In the genomic region with DNA sequence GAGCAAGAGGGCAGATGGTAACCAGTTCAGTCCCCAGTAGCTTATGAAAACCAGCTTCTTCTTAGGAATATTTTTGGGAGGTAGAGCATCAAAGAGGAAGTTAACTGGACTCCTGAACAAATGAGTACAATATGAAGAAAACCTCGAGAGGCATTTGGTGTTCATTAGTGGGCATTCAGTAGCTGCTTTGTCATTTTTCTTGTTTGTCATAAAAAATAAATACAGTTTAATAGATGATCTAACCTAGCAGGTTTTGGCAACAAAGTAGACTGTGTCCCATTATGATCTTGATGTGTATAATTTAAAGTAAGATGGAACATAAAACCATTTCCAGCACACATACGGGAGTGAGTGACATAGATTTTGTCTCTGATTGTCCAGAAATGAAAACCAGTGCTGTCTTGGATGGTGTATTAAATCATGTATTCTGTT, we compare ENCODE assay signal across 13 cellular contexts.
"Had no signal": no experiment of that assay in that cellular context is flagged by ENCODE, and none has a peak within 500 bp of the region (broad histone marks: within the 10 kb centered on the region; RNA-seq: fewer than 3 reads in every experiment).

No MANE protein-coding gene starts in this region.

- H3K9me3 ChIP-seq: thoracic aorta had no signal

- H3K27ac ChIP-seq: dorsolateral prefrontal cortex, thoracic aorta had no signal

- ATAC-seq: activated CD4-positive, CD25-positive, alpha-beta regulatory T cell treated with anti-CD3 and anti-CD28 coated beads, Interleukin-2, amount 50 U/mL, for 24 hours; esophagus mucosa; stimulated activated naive CD8-positive, alpha-beta T cell treated with anti-CD3 and anti-CD28 coated beads, Interleukin-15, amount 100 ng/mL, for 72 hours had no signal

- H3K4me3 ChIP-seq: dorsolateral prefrontal cortex, thoracic aorta had no signal

- H3K36me3 ChIP-seq: thoracic aorta had no signal

- DNase-seq: activated CD4-positive, alpha-beta T cell treated with anti-CD3 and anti-CD28 coated beads, Interleukin-2, amount 50 U/mL, for 4 hours; activated gamma-delta T cell; activated naive CD8-positive, alpha-beta T cell treated with anti-CD3 and anti-CD28 coated beads for 36 hours; activated T-cell treated with anti-CD3 and anti-CD28 coated beads, Interleukin-2, amount 50 U/mL, for 48 hours; anterior cingulate cortex; dorsolateral prefrontal cortex; kidney glomerular epithelial cell; midbrain; stimulated activated CD4-positive, alpha-beta T cell treated with anti-CD3 and anti-CD28 coated beads, Interleukin-4, amount 100 ng/mL, for 4 hours; stimulated activated naive CD8-positive, alpha-beta T cell treated with anti-CD3 and anti-CD28 coated beads, Interleukin-15, amount 100 ng/mL, for 72 hours had no signal

- H3K27me3 ChIP-seq: dorsolateral prefrontal cortex had no signal
